ENCODE assay signal across 2 cellular contexts in genomic region chr5:60810036-60810435, GRCh38.
A peak's percentile ranks its signal among the peaks of the same experiment; 100 is the strongest.
TF ChIP-seq lines count a peak whose summit lies in the region.

No MANE protein-coding gene starts in this region.

TF ChIP-seq in K562, 482 proteins besides CTCF, POLR2A, EP300 and RAD21:
- no peak for TF ChIP-seq GABPA (tag; conservative IDR thresholded peaks at IDR 0.05; ENCODE audit: low read depth)
- no peak for TF ChIP-seq ZNF609 (CRISPR knock-in tag; IDR thresholded peaks at IDR 0.05; ENCODE audit: borderline replicate concordance)
- TF ChIP-seq TCF3 (CRISPR knock-in tag; IDR thresholded peaks at IDR 0.05), result peak; percentile 59; the same call in 1 of the 2 replicates
- no peak for TF ChIP-seq ZNF280A (IDR thresholded peaks at IDR 0.05; ENCODE audit: low read depth, partially characterized antibody)
- no peak for TF ChIP-seq ZNF589 (CRISPR knock-in tag; IDR thresholded peaks at IDR 0.05; ENCODE audit: low read depth)
- no peak for TF ChIP-seq POLR3G (IDR thresholded peaks at IDR 0.05; ENCODE audit: extremely low read depth, insufficient read length, insufficient replicate concordance)
- no peak for TF ChIP-seq ZNF384 (IDR thresholded peaks at IDR 0.05; ENCODE audit: low read depth, low read length)
- no peak for TF ChIP-seq CHAMP1 (IDR thresholded peaks at IDR 0.05)
TF ChIP-seq in K562: peak in this region for 1.

TF ChIP-seq in HepG2, 621 proteins besides CTCF, POLR2A, EP300 and RAD21:
- TF ChIP-seq GZF1 (CRISPR knock-in tag; IDR thresholded peaks at IDR 0.05), result no peak
- TF ChIP-seq MLX (CRISPR knock-in tag; IDR thresholded peaks at IDR 0.05), result no peak
- no peak for TF ChIP-seq ZNF124 (CRISPR knock-in tag; IDR thresholded peaks at IDR 0.05)
- TF ChIP-seq ZNF207 (IDR thresholded peaks at IDR 0.05; ENCODE audit: borderline replicate concordance), result no peak
- TF ChIP-seq CREBL2 (CRISPR knock-in tag; IDR thresholded peaks at IDR 0.05; ENCODE audit: borderline replicate concordance), result no peak
- no peak for TF ChIP-seq ATF2 (CRISPR knock-in tag; IDR thresholded peaks at IDR 0.05)
- TF ChIP-seq TBP (CRISPR knock-in tag; IDR thresholded peaks at IDR 0.05), result no peak
- TF ChIP-seq DZIP1 (CRISPR knock-in tag; IDR thresholded peaks at IDR 0.05), result no peak
- no peak for TF ChIP-seq ZNF18 (CRISPR knock-in tag; IDR thresholded peaks at IDR 0.05; ENCODE audit: insufficient replicate concordance)
- TF ChIP-seq KDM1A (CRISPR knock-in tag; IDR thresholded peaks at IDR 0.05), result no peak
- no peak for TF ChIP-seq HNF4G (IDR thresholded peaks at IDR 0.05; ENCODE audit: borderline replicate concordance, low read depth, low read length)
- no peak for TF ChIP-seq HNF4G (CRISPR knock-in tag; IDR thresholded peaks at IDR 0.05; ENCODE audit: borderline replicate concordance, low read depth)
- no peak for TF ChIP-seq SALL1 (CRISPR knock-in tag; IDR thresholded peaks at IDR 0.05)
- TF ChIP-seq ZNF737 (CRISPR knock-in tag; IDR thresholded peaks at IDR 0.05; ENCODE audit: borderline replicate concordance), result no peak
- TF ChIP-seq NKX3-1 (CRISPR knock-in tag; IDR thresholded peaks at IDR 0.05), result no peak
- no peak for TF ChIP-seq SYNCRIP (IDR thresholded peaks at IDR 0.05; ENCODE audit: insufficient read depth, low read depth, low read length)
- TF ChIP-seq RNF2 (conservative IDR thresholded peaks at IDR 0.05; ENCODE audit: low read depth), result no peak
- TF ChIP-seq CBFB (CRISPR knock-in tag; IDR thresholded peaks at IDR 0.05), result no peak
- TF ChIP-seq ARID2 (CRISPR knock-in tag; IDR thresholded peaks at IDR 0.05; ENCODE audit: borderline replicate concordance), result no peak
- TF ChIP-seq NCOA5 (CRISPR knock-in tag; IDR thresholded peaks at IDR 0.05), result no peak
